Comparison of ENCODE assay signal across 1 cellular context in the genomic region with DNA sequence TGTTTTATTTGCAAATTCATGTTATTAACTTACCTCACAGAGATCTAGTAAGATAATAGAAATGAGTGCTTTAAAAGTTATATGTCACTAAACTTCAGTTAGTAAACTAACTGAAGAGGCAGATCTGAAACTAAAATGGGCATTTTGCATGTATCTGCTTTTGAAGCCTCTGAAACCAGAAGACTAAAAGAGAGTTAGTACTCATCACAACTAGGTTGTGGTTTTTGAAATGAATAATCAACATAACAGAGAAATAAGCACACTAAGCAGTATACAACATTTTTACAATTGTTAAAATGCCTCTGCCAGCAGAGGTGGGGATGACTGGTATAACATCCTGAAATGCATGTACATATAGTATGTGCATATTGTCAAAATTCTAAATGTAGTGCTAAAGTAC.
TF ChIP-seq lines count a peak whose summit lies in the region.

No MANE protein-coding gene starts in this region.

TF ChIP-seq in SK-N-SH treated with all-trans-retinoic acid at 6 μM for 48 hours, 23 proteins besides CTCF, POLR2A, EP300 and RAD21 (continued from another document):
- no peak for TF ChIP-seq ZC3H10 (CRISPR knock-in tag; IDR thresholded peaks at IDR 0.05)
- TF ChIP-seq PPARA (CRISPR knock-in tag; IDR thresholded peaks at IDR 0.05; ENCODE audit: borderline replicate concordance), result no peak
- TF ChIP-seq, protein P1, sequence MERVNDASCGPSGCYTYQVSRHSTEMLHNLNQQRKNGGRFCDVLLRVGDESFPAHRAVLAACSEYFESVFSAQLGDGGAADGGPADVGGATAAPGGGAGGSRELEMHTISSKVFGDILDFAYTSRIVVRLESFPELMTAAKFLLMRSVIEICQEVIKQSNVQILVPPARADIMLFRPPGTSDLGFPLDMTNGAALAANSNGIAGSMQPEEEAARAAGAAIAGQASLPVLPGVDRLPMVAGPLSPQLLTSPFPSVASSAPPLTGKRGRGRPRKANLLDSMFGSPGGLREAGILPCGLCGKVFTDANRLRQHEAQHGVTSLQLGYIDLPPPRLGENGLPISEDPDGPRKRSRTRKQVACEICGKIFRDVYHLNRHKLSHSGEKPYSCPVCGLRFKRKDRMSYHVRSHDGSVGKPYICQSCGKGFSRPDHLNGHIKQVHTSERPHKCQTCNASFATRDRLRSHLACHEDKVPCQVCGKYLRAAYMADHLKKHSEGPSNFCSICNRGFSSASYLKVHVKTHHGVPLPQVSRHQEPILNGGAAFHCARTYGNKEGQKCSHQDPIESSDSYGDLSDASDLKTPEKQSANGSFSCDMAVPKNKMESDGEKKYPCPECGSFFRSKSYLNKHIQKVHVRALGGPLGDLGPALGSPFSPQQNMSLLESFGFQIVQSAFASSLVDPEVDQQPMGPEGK (CRISPR knock-in tag; IDR thresholded peaks at IDR 0.05; ENCODE audit: borderline replicate concordance), result no peak
- TF ChIP-seq ZNF8 (CRISPR knock-in tag; IDR thresholded peaks at IDR 0.05), result no peak
- TF ChIP-seq OSR1 (CRISPR knock-in tag; IDR thresholded peaks at IDR 0.05), result no peak
- TF ChIP-seq, protein P2, sequence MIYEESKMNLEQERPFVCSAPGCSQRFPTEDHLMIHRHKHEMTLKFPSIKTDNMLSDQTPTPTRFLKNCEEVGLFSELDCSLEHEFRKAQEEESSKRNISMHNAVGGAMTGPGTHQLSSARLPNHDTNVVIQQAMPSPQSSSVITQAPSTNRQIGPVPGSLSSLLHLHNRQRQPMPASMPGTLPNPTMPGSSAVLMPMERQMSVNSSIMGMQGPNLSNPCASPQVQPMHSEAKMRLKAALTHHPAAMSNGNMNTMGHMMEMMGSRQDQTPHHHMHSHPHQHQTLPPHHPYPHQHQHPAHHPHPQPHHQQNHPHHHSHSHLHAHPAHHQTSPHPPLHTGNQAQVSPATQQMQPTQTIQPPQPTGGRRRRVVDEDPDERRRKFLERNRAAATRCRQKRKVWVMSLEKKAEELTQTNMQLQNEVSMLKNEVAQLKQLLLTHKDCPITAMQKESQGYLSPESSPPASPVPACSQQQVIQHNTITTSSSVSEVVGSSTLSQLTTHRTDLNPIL (CRISPR knock-in tag; IDR thresholded peaks at IDR 0.05; ENCODE audit: low read depth), result no peak
